In genomic region chr7:2864204-2864985, GRCh38 we compare ENCODE assay signal across 8 cellular contexts. TPM values are rescaled to one million over a fixed set of nuclear protein-coding genes. Genes with fewer than 3 reads are reported as not detected.
A peak's percentile ranks its signal among the peaks of the same experiment; 100 is the strongest.
DNase-seq lines count a peak whose midpoint lies in the region; ATAC-seq and TF ChIP-seq lines count a peak whose summit lies in the region.

No MANE protein-coding gene starts in this region.

- H3K9ac ChIP-seq in mucosa of stomach (ENCODE audit: low read length) (peak overlapping the region; percentile 66), Karpas-422 (ENCODE audit: low read length) (no peak overlapping the region)

- H3K27me3 ChIP-seq in heart right ventricle (no peaks in the 10 kb centered on the region), brain microvascular endothelial cell (replicated peaks) (no peaks in the 10 kb centered on the region), mucosa of stomach (ENCODE audit: control insufficient read depth, insufficient read depth, low read length) (no peaks in the 10 kb centered on the region), vagina (no peaks in the 10 kb centered on the region), Karpas-422 (ENCODE audit: low read length) (no peaks in the 10 kb centered on the region)

- H3K27ac ChIP-seq in heart right ventricle (peak overlapping the region; percentile 64 to 96 (median 88)), brain microvascular endothelial cell (peak overlapping the region; percentile 88), vagina (peak overlapping the region; percentile 90), Karpas-422 (ENCODE audit: low read length) (no peak overlapping the region)

- no peaks in the 10 kb centered on the region for H4K20me1 ChIP-seq in Karpas-422 (ENCODE audit: insufficient read depth, low read depth, low read length)

- ATAC-seq in heart right ventricle: peak in 1 of 8 donors; percentile 1
- no peak for ATAC-seq in left ventricle myocardium superior
- no peak for ATAC-seq in GM19455 (IDR thresholded peaks at IDR 0.05; ENCODE audit: unreplicated experiment)

- H2AFZ ChIP-seq in Karpas-422 (ENCODE audit: low read length): no peak overlapping the region

- H3K79me2 ChIP-seq in Karpas-422 (ENCODE audit: low read length): no peaks in the 10 kb centered on the region

- 86 to 90% methylated on average over 12 of the region's 12 CpGs for WGBS in heart right ventricle, 2 donors

- H3K4me2 ChIP-seq in Karpas-422 (ENCODE audit: low read depth, low read length, poor library complexity, severe bottlenecking): no peak overlapping the region

- in situ Hi-C loops in brain microvascular endothelial cell (cut with HindIII; ENCODE audit: low pct_ligation_motif_present, low sequenced_read_pairs): no loop called here

- peak overlapping the region in 5 of 10 donors; percentile 16 to 29 (median 21) for H3K4me3 ChIP-seq in heart right ventricle
- peak overlapping the region; percentile 16 for H3K4me3 ChIP-seq in brain microvascular endothelial cell (ENCODE audit: low read depth, low read length)
- no peak overlapping the region for H3K4me3 ChIP-seq in mucosa of stomach (ENCODE audit: low read length)
- peak overlapping the region in 1 of 2 donors; percentile 24 for H3K4me3 ChIP-seq in vagina
- H3K4me3 ChIP-seq in Karpas-422 (ENCODE audit: low read length): no peak overlapping the region

- H3K9me2 ChIP-seq in Karpas-422 (replicated peaks; ENCODE audit: insufficient read depth, low read length): no peaks in the 10 kb centered on the region

- H3K4me1 ChIP-seq in heart right ventricle (peaks cover 0 to 31% (median 20%) of the 10 kb centered on the region in 9 donors), mucosa of stomach (ENCODE audit: control insufficient read depth, insufficient read depth, low read length) (peaks cover 27% of the 10 kb centered on the region), vagina (peaks cover 24% of the 10 kb centered on the region), Karpas-422 (ENCODE audit: low read length) (no peaks in the 10 kb centered on the region)

- intact Hi-C loops in heart right ventricle (cut with DNase I) (loop anchor here in 3 of 10 donors (2.0 to 10.0 kb wide), 6 partner anchors 102 to 1034 kb away; partner anchors contain the start of gene SDK1 (in 1 of the 3)), left ventricle myocardium superior (cut with micrococcal nuclease) (no loop called here), vagina (cut with DNase I) (no loop called here)

- H3K36me3 ChIP-seq in heart right ventricle (no peaks in the 10 kb centered on the region), brain microvascular endothelial cell (replicated peaks) (no peaks in the 10 kb centered on the region), mucosa of stomach (ENCODE audit: control insufficient read depth, insufficient read depth, low read length) (no peaks in the 10 kb centered on the region), vagina (no peaks in the 10 kb centered on the region), Karpas-422 (ENCODE audit: insufficient read depth, low read length) (no peaks in the 10 kb centered on the region)

- DNase-seq in heart right ventricle (no peak), left ventricle myocardium superior (no peak), brain microvascular endothelial cell (no peak), vagina (ENCODE audit: extremely low spot score in 2 of 2) (no peak), Karpas-422 (no peak)
- no peak for DNase-seq in activated CD4-positive, CD25-positive, alpha-beta regulatory T cell (lab: John Stamatoyannopoulos, UW)

- TF ChIP-seq CTCF in heart right ventricle (IDR thresholded peaks at IDR 0.05): no peak
- no peak for TF ChIP-seq CTCF in brain microvascular endothelial cell (IDR thresholded peaks at IDR 0.05; ENCODE audit: low read depth, low read length, missing control alignments)
- TF ChIP-seq CTCF in vagina (IDR thresholded peaks at IDR 0.05): no peak

- no peaks in the 10 kb centered on the region for H3K9me3 ChIP-seq in heart right ventricle
- H3K9me3 ChIP-seq in mucosa of stomach (ENCODE audit: control insufficient read depth, low read length): no peaks in the 10 kb centered on the region
- H3K9me3 ChIP-seq in vagina: no peaks in the 10 kb centered on the region
- no peaks in the 10 kb centered on the region for H3K9me3 ChIP-seq in Karpas-422 (ENCODE audit: low read length)

- TF ChIP-seq POLR2A in vagina (IDR thresholded peaks at IDR 0.05): no peak

RNA-seq across cellular contexts. Expression of gene GNA12, which starts 20.3 kb away (rescaled TPM):
- total RNA-seq in heart right ventricle (10 to 100 TPM; 25.0 to 46.4 (median 34.5) TPM), left ventricle myocardium superior (40.4 TPM), vagina (29.5 TPM)
- 10 to 100 TPM in 1 of 2 donors, 1 to 10 TPM in 1; 6.4 to 19.4 TPM for polyA plus RNA-seq in heart right ventricle
- total RNA-seq in Karpas-422 (2014; rRNA removed; shearing (Covaris generic); ENCODE audit: low replicate concordance): 3.1 and 8.1 TPM in 2 replicates
